Comparison of ENCODE assay signal across 9 cellular contexts in genomic region chr1:207316622-207317510, GRCh38. TPM values are rescaled to one million over a fixed set of nuclear protein-coding genes. Genes with fewer than 3 reads are reported as not detected.
DNase-seq lines count a peak whose midpoint lies in the region; ATAC-seq and TF ChIP-seq lines count a peak whose summit lies in the region.
"Had no signal": no experiment of that assay in that cellular context is flagged by ENCODE, and none has a peak within 500 bp of the region (broad histone marks: within the 10 kb centered on the region; RNA-seq: fewer than 3 reads in every experiment).

No MANE protein-coding gene starts in this region.

- intact Hi-C loops in esophagus muscularis mucosa (cut with DNase I), result no loop called here

- peak overlapping the region; percentile 18 for H3K27ac Mint-ChIP-seq in activated naive CD8-positive, alpha-beta T cell
- no peak overlapping the region for H3K27ac Mint-ChIP-seq in activated naive CD8-positive, alpha-beta T cell treated with anti-CD3 and anti-CD28 coated beads, Interleukin-2, amount 50 U/mL, for 24 hours
- H3K27ac Mint-ChIP-seq in T-helper 17 cell, result peak overlapping the region; percentile 12
- peak overlapping the region; percentile 100 for H3K27ac Mint-ChIP-seq in type B pancreatic cell

- TF ChIP-seq CTCF in type B pancreatic cell (conservative IDR thresholded peaks at IDR 0.05), result no peak
- TF ChIP-seq CTCF in esophagus muscularis mucosa (IDR thresholded peaks at IDR 0.05), result no peak

- peaks cover 20% of the 10 kb centered on the region for H3K4me1 Mint-ChIP-seq in activated naive CD8-positive, alpha-beta T cell (ENCODE audit: low read depth)
- peaks cover 27% of the 10 kb centered on the region for H3K4me1 Mint-ChIP-seq in activated naive CD8-positive, alpha-beta T cell treated with anti-CD3 and anti-CD28 coated beads, Interleukin-2, amount 50 U/mL, for 24 hours
- H3K4me1 Mint-ChIP-seq in T-helper 17 cell (peaks cover 15% of the 10 kb centered on the region), type B pancreatic cell (ENCODE audit: unreplicated experiment) (peaks cover 5% of the 10 kb centered on the region)

- no peaks in the 10 kb centered on the region for H3K36me3 Mint-ChIP-seq in activated naive CD8-positive, alpha-beta T cell
- H3K36me3 Mint-ChIP-seq in activated naive CD8-positive, alpha-beta T cell treated with anti-CD3 and anti-CD28 coated beads, Interleukin-2, amount 50 U/mL, for 24 hours (ENCODE audit: low read depth), result peaks cover 3% of the 10 kb centered on the region
- no peaks in the 10 kb centered on the region for H3K36me3 Mint-ChIP-seq in T-helper 17 cell (ENCODE audit: low read depth)
- no peaks in the 10 kb centered on the region for H3K36me3 Mint-ChIP-seq in type B pancreatic cell

- peak overlapping the region in 2 of 4 donors; percentile 9 to 22 for H3K27ac ChIP-seq in esophagus muscularis mucosa (replicated peaks in 1 of 4)

- DNase-seq in activated naive CD8-positive, alpha-beta T cell treated with anti-CD3 and anti-CD28 coated beads, Interleukin-2, amount 50 U/mL, for 24 hours, result no peak
- DNase-seq in T-helper 17 cell (no peak), iris pigment epithelial cell (ENCODE audit: low read depth) (peak; percentile 58), type B pancreatic cell (ENCODE audit: extremely low spot score, unreplicated experiment) (no peak), retina (no peak), esophagus muscularis mucosa (ENCODE audit: extremely low spot score) (no peak)
- DNase-seq: SHP77 treated with DMSO at 0.1 percent for 48 hours had no signal

- H3K9me3 ChIP-seq in T-helper 17 cell (ENCODE audit: control insufficient read depth, low read length, poor library complexity, severe bottlenecking) (no peaks in the 10 kb centered on the region), esophagus muscularis mucosa (no peaks in the 10 kb centered on the region)

- peaks cover 0 to 6% (median 2%) of the 10 kb centered on the region in 4 donors for H3K4me1 ChIP-seq in esophagus muscularis mucosa

- no peak for ATAC-seq in activated naive CD8-positive, alpha-beta T cell treated with anti-CD3 and anti-CD28 coated beads, Interleukin-2, amount 50 U/mL, for 24 hours
- ATAC-seq in T-helper 17 cell, result no peak
- ATAC-seq in GM21786 (IDR thresholded peaks at IDR 0.05; ENCODE audit: unreplicated experiment), result no peak

- H3K4me3 Mint-ChIP-seq in activated naive CD8-positive, alpha-beta T cell, result no peak overlapping the region
- H3K4me3 Mint-ChIP-seq in activated naive CD8-positive, alpha-beta T cell treated with anti-CD3 and anti-CD28 coated beads, Interleukin-2, amount 50 U/mL, for 24 hours, result no peak overlapping the region
- H3K4me3 Mint-ChIP-seq in T-helper 17 cell (no peak overlapping the region), type B pancreatic cell (peak overlapping the region; percentile 44)

- no peak for TF ChIP-seq EP300 in esophagus muscularis mucosa (IDR thresholded peaks at IDR 0.05)

- no peaks in the 10 kb centered on the region for H3K36me3 ChIP-seq in esophagus muscularis mucosa

- 63% methylated on average over 6 of the region's 6 CpGs for WGBS in esophagus muscularis mucosa

- no peaks in the 10 kb centered on the region for H3K27me3 ChIP-seq in esophagus muscularis mucosa

- H3K9me3 Mint-ChIP-seq in activated naive CD8-positive, alpha-beta T cell (ENCODE audit: low read depth), result no peaks in the 10 kb centered on the region
- H3K9me3 Mint-ChIP-seq in activated naive CD8-positive, alpha-beta T cell treated with anti-CD3 and anti-CD28 coated beads, Interleukin-2, amount 50 U/mL, for 24 hours, result no peaks in the 10 kb centered on the region
- H3K9me3 Mint-ChIP-seq in type B pancreatic cell, result no peaks in the 10 kb centered on the region

- H3K27me3 Mint-ChIP-seq in activated naive CD8-positive, alpha-beta T cell, result no peaks in the 10 kb centered on the region
- H3K27me3 Mint-ChIP-seq in activated naive CD8-positive, alpha-beta T cell treated with anti-CD3 and anti-CD28 coated beads, Interleukin-2, amount 50 U/mL, for 24 hours, result peaks cover 2% of the 10 kb centered on the region
- H3K27me3 Mint-ChIP-seq in T-helper 17 cell (no peaks in the 10 kb centered on the region), type B pancreatic cell (peaks cover 11% of the 10 kb centered on the region)

- no peak for TF ChIP-seq POLR2A in esophagus muscularis mucosa (IDR thresholded peaks at IDR 0.05; ENCODE audit: low read depth)

- H3K4me3 ChIP-seq in esophagus muscularis mucosa, result no peak overlapping the region

RNA-seq across cellular contexts. Expression of gene CD55, which starts 4.6 kb away (rescaled TPM):
- total RNA-seq in T-helper 17 cell (100 to 1,000 TPM in 1 of 2 donors, 10 to 100 TPM in 1; 98.3 to 133 TPM), type B pancreatic cell (ENCODE audit: low replicate concordance) (60.0 and 292 TPM in 2 replicates), esophagus muscularis mucosa (10 to 100 TPM; 27.8 to 77.0 (median 47.4) TPM)
